1 cellular context compared by ENCODE assay signal in genomic region chr1:235866913-235867850, GRCh38.
TF ChIP-seq lines count a peak whose summit lies in the region.

No MANE protein-coding gene starts in this region.

TF ChIP-seq in K562, 482 proteins besides CTCF, POLR2A, EP300 and RAD21 (continued from another document and continues in another):
- TF ChIP-seq, protein P1, sequence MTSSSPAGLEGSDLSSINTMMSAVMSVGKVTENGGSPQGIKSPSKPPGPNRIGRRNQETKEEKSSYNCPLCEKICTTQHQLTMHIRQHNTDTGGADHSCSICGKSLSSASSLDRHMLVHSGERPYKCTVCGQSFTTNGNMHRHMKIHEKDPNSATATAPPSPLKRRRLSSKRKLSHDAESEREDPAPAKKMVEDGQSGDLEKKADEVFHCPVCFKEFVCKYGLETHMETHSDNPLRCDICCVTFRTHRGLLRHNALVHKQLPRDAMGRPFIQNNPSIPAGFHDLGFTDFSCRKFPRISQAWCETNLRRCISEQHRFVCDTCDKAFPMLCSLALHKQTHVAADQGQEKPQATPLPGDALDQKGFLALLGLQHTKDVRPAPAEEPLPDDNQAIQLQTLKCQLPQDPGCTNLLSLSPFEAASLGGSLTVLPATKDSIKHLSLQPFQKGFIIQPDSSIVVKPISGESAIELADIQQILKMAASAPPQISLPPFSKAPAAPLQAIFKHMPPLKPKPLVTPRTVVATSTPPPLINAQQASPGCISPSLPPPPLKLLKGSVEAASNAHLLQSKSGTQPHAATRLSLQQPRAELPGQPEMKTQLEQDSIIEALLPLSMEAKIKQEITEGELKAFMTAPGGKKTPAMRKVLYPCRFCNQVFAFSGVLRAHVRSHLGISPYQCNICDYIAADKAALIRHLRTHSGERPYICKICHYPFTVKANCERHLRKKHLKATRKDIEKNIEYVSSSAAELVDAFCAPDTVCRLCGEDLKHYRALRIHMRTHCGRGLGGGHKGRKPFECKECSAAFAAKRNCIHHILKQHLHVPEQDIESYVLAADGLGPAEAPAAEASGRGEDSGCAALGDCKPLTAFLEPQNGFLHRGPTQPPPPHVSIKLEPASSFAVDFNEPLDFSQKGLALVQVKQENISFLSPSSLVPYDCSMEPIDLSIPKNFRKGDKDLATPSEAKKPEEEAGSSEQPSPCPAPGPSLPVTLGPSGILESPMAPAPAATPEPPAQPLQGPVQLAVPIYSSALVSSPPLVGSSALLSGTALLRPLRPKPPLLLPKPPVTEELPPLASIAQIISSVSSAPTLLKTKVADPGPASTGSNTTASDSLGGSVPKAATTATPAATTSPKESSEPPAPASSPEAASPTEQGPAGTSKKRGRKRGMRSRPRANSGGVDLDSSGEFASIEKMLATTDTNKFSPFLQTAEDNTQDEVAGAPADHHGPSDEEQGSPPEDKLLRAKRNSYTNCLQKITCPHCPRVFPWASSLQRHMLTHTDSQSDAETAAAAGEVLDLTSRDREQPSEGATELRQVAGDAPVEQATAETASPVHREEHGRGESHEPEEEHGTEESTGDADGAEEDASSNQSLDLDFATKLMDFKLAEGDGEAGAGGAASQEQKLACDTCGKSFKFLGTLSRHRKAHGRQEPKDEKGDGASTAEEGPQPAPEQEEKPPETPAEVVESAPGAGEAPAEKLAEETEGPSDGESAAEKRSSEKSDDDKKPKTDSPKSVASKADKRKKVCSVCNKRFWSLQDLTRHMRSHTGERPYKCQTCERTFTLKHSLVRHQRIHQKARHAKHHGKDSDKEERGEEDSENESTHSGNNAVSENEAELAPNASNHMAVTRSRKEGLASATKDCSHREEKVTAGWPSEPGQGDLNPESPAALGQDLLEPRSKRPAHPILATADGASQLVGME (CRISPR knock-in tag; IDR thresholded peaks at IDR 0.05) = 0 out of 2 replicates have a peak, but pooled peaks have one; percentile 51
- TF ChIP-seq SREBF2 (CRISPR knock-in tag; IDR thresholded peaks at IDR 0.05) (no peak), FOS (IDR thresholded peaks at IDR 0.05; ENCODE audit: extremely low read depth, insufficient read length) (peak; percentile 63), FUS (optimal IDR thresholded peaks at IDR 0.05; ENCODE audit: low read depth, low read length) (no peak), NFE2 (IDR thresholded peaks at IDR 0.05; ENCODE audit: low read depth) (no peak), LEF1 (IDR thresholded peaks at IDR 0.05) (no peak), ZNF518B (CRISPR knock-in tag; IDR thresholded peaks at IDR 0.05) (no peak), KHSRP (IDR thresholded peaks at IDR 0.05) (0 out of 2 replicates have a peak, but pooled peaks have one; percentile 59), PATZ1 (CRISPR knock-in tag; IDR thresholded peaks at IDR 0.05; ENCODE audit: borderline replicate concordance) (0 out of 2 replicates have a peak, but pooled peaks have one; percentile 59), KDM5B (IDR thresholded peaks at IDR 0.05; ENCODE audit: insufficient replicate concordance, low read depth, low read length) (peak; percentile 91), POLR3A (IDR thresholded peaks at IDR 0.05; ENCODE audit: borderline replicate concordance, extremely low read depth, insufficient read depth, insufficient read length) (no peak), ZBTB2 (IDR thresholded peaks at IDR 0.05) (peak; percentile 30; the same call in 1 of the 2 replicates), ZNF384 (IDR thresholded peaks at IDR 0.05; ENCODE audit: low read depth, low read length) (no peak), STAT5B (CRISPR knock-in tag; IDR thresholded peaks at IDR 0.05) (no peak), HMGN3 (IDR thresholded peaks at IDR 0.05; ENCODE audit: borderline replicate concordance, extremely low read depth, insufficient read length, low read depth, low read length) (peak; percentile 50), RNF2 (IDR thresholded peaks at IDR 0.05) (no peak), CCAR2 (IDR thresholded peaks at IDR 0.05; ENCODE audit: low read depth, low read length) (no peak), HIVEP1 (CRISPR knock-in tag; IDR thresholded peaks at IDR 0.05) (no peak), SLC30A9 (CRISPR knock-in tag; IDR thresholded peaks at IDR 0.05) (no peak), PCBP1 (IDR thresholded peaks at IDR 0.05; ENCODE audit: low read depth, low read length, poor library complexity, severe bottlenecking) (no peak), HDAC1 (IDR thresholded peaks at IDR 0.05) (0 out of 4 replicates have a peak, but pooled peaks of 1 of the 2 experiments have one; percentile 21), THAP12 (CRISPR knock-in tag; IDR thresholded peaks at IDR 0.05) (peak; percentile 56; the same call in 1 of the 2 replicates), EGR1 (conservative IDR thresholded peaks at IDR 0.05) (peak; percentile 48), IFI16 (CRISPR knock-in tag; IDR thresholded peaks at IDR 0.05) (no peak), CBX3 (IDR thresholded peaks at IDR 0.05; ENCODE audit: borderline replicate concordance in 1 of 2, low read length in 2 of 2) (peak in 1 of 2 experiments; percentile 42; a peak in 1 of 3 replicates), ZKSCAN3 (CRISPR knock-in tag; IDR thresholded peaks at IDR 0.05) (no peak), MEF2A (IDR thresholded peaks at IDR 0.05; ENCODE audit: control insufficient read depth, low read depth, low read length) (no peak), RBM17 (IDR thresholded peaks at IDR 0.05; ENCODE audit: borderline replicate concordance, low read depth, low read length) (no peak), C11orf30 (IDR thresholded peaks at IDR 0.05; ENCODE audit: low read depth) (peak; percentile 80), SOX6 (IDR thresholded peaks at IDR 0.05) (0 out of 2 replicates have a peak, but pooled peaks have one; percentile 6), HLTF (IDR thresholded peaks at IDR 0.05) (no peak), ZNF695 (CRISPR knock-in tag; IDR thresholded peaks at IDR 0.05) (no peak), ZC3H8 (IDR thresholded peaks at IDR 0.05) (no peak), TEAD1 (CRISPR knock-in tag; IDR thresholded peaks at IDR 0.05) (0 out of 4 replicates have a peak, but pooled peaks of 1 of the 2 experiments have one; percentile 9), RFX1 (IDR thresholded peaks at IDR 0.05) (peak; percentile 65; the same call in 1 of the 2 replicates), CXXC5 (CRISPR knock-in tag; IDR thresholded peaks at IDR 0.05) (peak; percentile 47; the same call in 1 of the 2 replicates), POLR2AphosphoS5 (IDR thresholded peaks at IDR 0.05; ENCODE audit: control insufficient read depth, insufficient read depth, low read depth, low read length) (peak; percentile 86; the same call in 1 of the 2 replicates), ZNF124 (CRISPR knock-in tag; IDR thresholded peaks at IDR 0.05) (no peak), ZNF445 (CRISPR knock-in tag; IDR thresholded peaks at IDR 0.05; ENCODE audit: low read depth) (no peak), NR0B1 (IDR thresholded peaks at IDR 0.05; ENCODE audit: partially characterized antibody) (no peak), TBP (optimal IDR thresholded peaks at IDR 0.05; ENCODE audit: low read depth, low read length) (peak; percentile 45)
- TF ChIP-seq, protein P2, sequence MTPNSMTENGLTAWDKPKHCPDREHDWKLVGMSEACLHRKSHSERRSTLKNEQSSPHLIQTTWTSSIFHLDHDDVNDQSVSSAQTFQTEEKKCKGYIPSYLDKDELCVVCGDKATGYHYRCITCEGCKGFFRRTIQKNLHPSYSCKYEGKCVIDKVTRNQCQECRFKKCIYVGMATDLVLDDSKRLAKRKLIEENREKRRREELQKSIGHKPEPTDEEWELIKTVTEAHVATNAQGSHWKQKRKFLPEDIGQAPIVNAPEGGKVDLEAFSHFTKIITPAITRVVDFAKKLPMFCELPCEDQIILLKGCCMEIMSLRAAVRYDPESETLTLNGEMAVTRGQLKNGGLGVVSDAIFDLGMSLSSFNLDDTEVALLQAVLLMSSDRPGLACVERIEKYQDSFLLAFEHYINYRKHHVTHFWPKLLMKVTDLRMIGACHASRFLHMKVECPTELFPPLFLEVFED (CRISPR knock-in tag; conservative IDR thresholded peaks at IDR 0.05) = 0 out of 2 replicates have a peak, but pooled peaks have one; percentile 22
- TF ChIP-seq, protein P3, sequence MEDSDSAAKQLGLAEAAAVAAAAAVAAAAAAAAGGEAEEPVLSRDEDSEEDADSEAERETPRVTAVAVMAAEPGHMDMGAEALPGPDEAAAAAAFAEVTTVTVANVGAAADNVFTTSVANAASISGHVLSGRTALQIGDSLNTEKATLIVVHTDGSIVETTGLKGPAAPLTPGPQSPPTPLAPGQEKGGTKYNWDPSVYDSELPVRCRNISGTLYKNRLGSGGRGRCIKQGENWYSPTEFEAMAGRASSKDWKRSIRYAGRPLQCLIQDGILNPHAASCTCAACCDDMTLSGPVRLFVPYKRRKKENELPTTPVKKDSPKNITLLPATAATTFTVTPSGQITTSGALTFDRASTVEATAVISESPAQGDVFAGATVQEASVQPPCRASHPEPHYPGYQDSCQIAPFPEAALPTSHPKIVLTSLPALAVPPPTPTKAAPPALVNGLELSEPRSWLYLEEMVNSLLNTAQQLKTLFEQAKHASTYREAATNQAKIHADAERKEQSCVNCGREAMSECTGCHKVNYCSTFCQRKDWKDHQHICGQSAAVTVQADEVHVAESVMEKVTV (CRISPR knock-in tag; IDR thresholded peaks at IDR 0.05) = no peak
